12 cellular contexts compared by ENCODE assay signal in the genomic region with DNA sequence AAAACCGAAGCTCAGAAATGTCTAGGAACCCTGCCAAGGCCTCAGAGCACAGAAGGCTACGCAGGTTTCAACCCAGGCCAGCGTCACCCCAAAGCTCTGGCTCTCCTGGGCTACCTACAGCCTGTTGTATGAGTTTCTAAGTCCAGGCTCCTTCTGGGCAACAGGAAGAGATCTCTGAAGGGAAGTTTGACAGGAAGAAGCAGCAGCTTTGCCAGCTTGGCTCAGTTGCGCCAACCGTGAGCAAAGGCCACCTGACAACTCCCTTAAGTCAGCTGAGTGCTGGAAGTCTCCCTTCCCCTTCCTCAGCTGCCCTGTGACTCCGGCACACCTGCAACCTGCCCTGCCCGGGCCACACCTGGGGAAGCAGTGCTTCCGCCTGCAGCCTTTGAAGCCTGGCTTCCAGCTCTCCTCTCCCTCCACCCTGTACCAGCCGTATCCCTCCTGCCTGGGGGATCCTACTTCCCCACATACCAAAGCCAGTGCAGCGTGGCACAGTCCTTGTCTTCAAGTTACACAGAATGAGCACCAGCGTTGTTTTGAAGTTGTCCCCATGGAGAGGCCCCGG. TPM values are rescaled to one million over a fixed set of nuclear protein-coding genes. Genes with fewer than 3 reads are reported as not detected.
A peak's percentile ranks its signal among the peaks of the same experiment; 100 is the strongest.
DNase-seq lines count a peak whose midpoint lies in the region; ATAC-seq and TF ChIP-seq lines count a peak whose summit lies in the region.
"Had no signal": no experiment of that assay in that cellular context is flagged by ENCODE, and none has a peak within 500 bp of the region (broad histone marks: within the 10 kb centered on the region; RNA-seq: fewer than 3 reads in every experiment).

No MANE protein-coding gene starts in this region.

- H3K4me3 Mint-ChIP-seq in activated T-cell treated with anti-CD3 and anti-CD28 coated beads, Interleukin-2, amount 50 U/mL, for 72 hours = no peak overlapping the region
- H3K4me3 Mint-ChIP-seq: activated T-helper 17 cell treated with anti-CD3 and anti-CD28 coated beads, Interleukin-2, amount 50 U/mL, for 72 hours; stimulated activated naive CD8-positive, alpha-beta T cell treated with anti-CD3 and anti-CD28 coated beads, Interleukin-15, Interleukin-2, amounts not matched to agents 100 ng/mL and 50 ng/mL, for 24 hours had no signal

- no peak overlapping the region for H3K9ac ChIP-seq in rectal smooth muscle tissue (ENCODE audit: low read length)

- DNase-seq in H7 (peak; percentile 51), body of pancreas (peak; percentile 75 to 90 (median 84)), epidermal melanocyte (ENCODE audit: insufficient read length, low spot score) (no peak)
- DNase-seq in activated T-cell treated with anti-CD3 and anti-CD28 coated beads, Interleukin-2, amount 50 U/mL, for 48 hours = no peak
- DNase-seq in activated T-cell treated with anti-CD3 and anti-CD28 coated beads, Interleukin-2, amount 50 U/mL, for 72 hours = no peak
- DNase-seq: cerebellar nuclear complex, SHP77 had no signal

- intact Hi-C loops in body of pancreas (cut with DNase I) = no loop called here

- H3K4me3 ChIP-seq in H7 (ENCODE audit: insufficient read depth, low read depth, low read length) = no peak overlapping the region
- H3K4me3 ChIP-seq in body of pancreas = no peak overlapping the region
- H3K4me3 ChIP-seq in rectal smooth muscle tissue (ENCODE audit: low read length) = no peak overlapping the region

- H3K4me1 Mint-ChIP-seq in activated T-cell treated with anti-CD3 and anti-CD28 coated beads, Interleukin-2, amount 50 U/mL, for 72 hours (ENCODE audit: low read depth) = peaks cover 7% of the 10 kb centered on the region

- H3K36me3 ChIP-seq in H7 (replicated peaks; ENCODE audit: control insufficient read depth, insufficient read depth, low read length) (no peaks in the 10 kb centered on the region), body of pancreas (replicated peaks in 1 of 2; ENCODE audit: insufficient read depth in 1 of 2, low read depth in 2 of 2) (no peaks in the 10 kb centered on the region), rectal smooth muscle tissue (ENCODE audit: control insufficient read depth, insufficient read depth, low read length) (no peaks in the 10 kb centered on the region)

- peak; percentile 88 for ATAC-seq in body of pancreas
- ATAC-seq in GM21390 (IDR thresholded peaks at IDR 0.05; ENCODE audit: unreplicated experiment) = no peak
- ATAC-seq in activated T-cell treated with anti-CD3 and anti-CD28 coated beads, Interleukin-2, amount 50 U/mL, for 72 hours (replicated peaks in 1 of 2) = no peak
- ATAC-seq: activated T-helper 17 cell treated with anti-CD3 and anti-CD28 coated beads, Interleukin-2, amount 50 U/mL, for 72 hours had no signal

- H3K4me1 ChIP-seq in body of pancreas (peaks cover 65% of the 10 kb centered on the region), rectal smooth muscle tissue (ENCODE audit: control insufficient read depth, insufficient read depth, low read length) (peaks cover 21% of the 10 kb centered on the region)

- H3K27me3 ChIP-seq in H7 (ENCODE audit: control insufficient read depth, insufficient read depth, low read length) = no peaks in the 10 kb centered on the region
- H3K27me3 ChIP-seq in body of pancreas = no peaks in the 10 kb centered on the region
- no peaks in the 10 kb centered on the region for H3K27me3 ChIP-seq in layer of hippocampus (ENCODE audit: control insufficient read depth, insufficient read depth, low read length)
- no peaks in the 10 kb centered on the region for H3K27me3 ChIP-seq in rectal smooth muscle tissue (ENCODE audit: control insufficient read depth, insufficient read depth, low read length)

- H3K36me3 Mint-ChIP-seq in activated T-cell treated with anti-CD3 and anti-CD28 coated beads, Interleukin-2, amount 50 U/mL, for 72 hours (ENCODE audit: insufficient read depth in 2 of 2) = no peaks in the 10 kb centered on the region

- no peaks in the 10 kb centered on the region for H3K9me3 Mint-ChIP-seq in activated T-cell treated with anti-CD3 and anti-CD28 coated beads, Interleukin-2, amount 50 U/mL, for 72 hours
- H3K9me3 Mint-ChIP-seq: activated T-helper 17 cell treated with anti-CD3 and anti-CD28 coated beads, Interleukin-2, amount 50 U/mL, for 72 hours; stimulated activated naive CD8-positive, alpha-beta T cell treated with anti-CD3 and anti-CD28 coated beads, Interleukin-15, Interleukin-2, amounts not matched to agents 100 ng/mL and 50 ng/mL, for 24 hours had no signal

- H3K27ac ChIP-seq in body of pancreas = peak overlapping the region; percentile 71 to 79 (median 76)
- peak overlapping the region; percentile 24 for H3K27ac ChIP-seq in layer of hippocampus (ENCODE audit: low read depth, low read length)
- peak overlapping the region; percentile 80 for H3K27ac ChIP-seq in rectal smooth muscle tissue (ENCODE audit: low read depth, low read length)

- TF ChIP-seq POLR2A in body of pancreas (IDR thresholded peaks at IDR 0.05) = peak in 1 of 3 donors; percentile 36

- no peak overlapping the region for H3K27ac Mint-ChIP-seq in activated T-cell treated with anti-CD3 and anti-CD28 coated beads, Interleukin-2, amount 50 U/mL, for 72 hours
- H3K27ac Mint-ChIP-seq: activated T-helper 17 cell treated with anti-CD3 and anti-CD28 coated beads, Interleukin-2, amount 50 U/mL, for 72 hours; stimulated activated naive CD8-positive, alpha-beta T cell treated with anti-CD3 and anti-CD28 coated beads, Interleukin-15, Interleukin-2, amounts not matched to agents 100 ng/mL and 50 ng/mL, for 24 hours had no signal

- no peaks in the 10 kb centered on the region for H3K9me3 ChIP-seq in body of pancreas

- 24 to 36% methylated on average over 10 to 12 of the region's 12 CpGs for WGBS in body of pancreas, 2 donors

- TF ChIP-seq CTCF in body of pancreas (IDR thresholded peaks at IDR 0.05) = peak in 1 of 7 experiments; percentile 19

- H3K27me3 Mint-ChIP-seq in activated T-cell treated with anti-CD3 and anti-CD28 coated beads, Interleukin-2, amount 50 U/mL, for 72 hours (ENCODE audit: low read depth) = no peaks in the 10 kb centered on the region
- H3K27me3 Mint-ChIP-seq: activated T-helper 17 cell treated with anti-CD3 and anti-CD28 coated beads, Interleukin-2, amount 50 U/mL, for 72 hours; stimulated activated naive CD8-positive, alpha-beta T cell treated with anti-CD3 and anti-CD28 coated beads, Interleukin-15, Interleukin-2, amounts not matched to agents 100 ng/mL and 50 ng/mL, for 24 hours had no signal

RNA-seq across cellular contexts. Expression of gene SHB, which starts 36.7 kb away (rescaled TPM):
- total RNA-seq in H7 (2014; rRNA removed; shearing (Covaris generic)) = 11.6 and 18.0 TPM in 2 replicates
- 10 to 100 TPM; 25.2 to 29.3 TPM for total RNA-seq in body of pancreas
- total RNA-seq in activated T-cell treated with anti-CD3 and anti-CD28 coated beads, Interleukin-2, amount 50 U/mL, for 72 hours = 1 to 10 TPM; 1.0 to 1.6 TPM

Comparison
In these comparisons a context has a peak if more than half of its experiments do, and no peak if none do; other contexts are left out.
1. DNase-seq: peak in H7 (single experiment) and body of pancreas (4 of 4); none in epidermal melanocyte (single experiment), activated T-cell treated with anti-CD3 and anti-CD28 coated beads, Interleukin-2, amount 50 U/mL, for 48 hours (0 of 2) and activated T-cell treated with anti-CD3 and anti-CD28 coated beads, Interleukin-2, amount 50 U/mL, for 72 hours (0 of 2).
2. H3K27ac ChIP-seq: peak in every context shown above with its lines; median percentile 80 in rectal smooth muscle tissue; 76 in body of pancreas; 24 in layer of hippocampus.